ENCODE assay signal across 8 cellular contexts in genomic region chr17:42458497-42459255, GRCh38. TPM values are rescaled to one million over a fixed set of nuclear protein-coding genes. Genes with fewer than 3 reads are reported as not detected.
DNase-seq lines count a peak whose midpoint lies in the region; ATAC-seq and TF ChIP-seq lines count a peak whose summit lies in the region.

Gene ATP6V0A1, plus strand, starts transcription at chr17:42458878. Its CDS starts 2,017 bp downstream, at chr17:42460895.

- no peaks in the 10 kb centered on the region for H3K27me3 ChIP-seq in BJ (ENCODE audit: control insufficient read depth, insufficient read depth, low read length)

- peak within 1 kb of the TSS; percentile 81 for H3K4me3 ChIP-seq in BJ (ENCODE audit: low read depth, low read length)

- TF ChIP-seq CTCF in BJ (IDR thresholded peaks at IDR 0.05; ENCODE audit: insufficient read depth, low read depth, low read length) = no peak

- in situ Hi-C loops in endometrial microvascular endothelial cells (cut with HindIII; ENCODE audit: inconsistent ontology term, low pct_unique_long_range_greater_than_20kb, low sequenced_read_pairs) = no loop called here

- CTCF ChIA-PET in BJ (lab: Yijun Ruan, JAX) = interaction anchor here (1.0 to 1.4 kb wide), 2 partner anchors 19 to 52 kb away, joined by 4 to 6 read pairs; no protein-coding TSS in a partner anchor

- H3K36me3 ChIP-seq in BJ (ENCODE audit: control insufficient read depth, insufficient read depth, low read length) = no peaks in the 10 kb centered on the region

- peak; percentile 60 for ATAC-seq in GM19395 (IDR thresholded peaks at IDR 0.05; ENCODE audit: unreplicated experiment)

- POLR2A ChIA-PET in BJ (lab: Charles Lee) = interaction anchor here (0.6 to 0.9 kb wide), 2 partner anchors 28 to 35 kb away, joined by 3 to 4 read pairs; partner anchors contain the start of gene CAVIN1

- DNase-seq in BJ (ENCODE audit: low read depth) = no peak
- peak; percentile 90 for DNase-seq in HK-2 (ENCODE audit: unreplicated experiment)
- DNase-seq in NOMO-1 treated with DMSO at 0.1 percent for 48 hours (lab: John Stamatoyannopoulos, UW; ENCODE audit: unreplicated experiment) = peak; percentile 73
- peak; percentile 76 for DNase-seq in activated CD8-positive, alpha-beta memory T cell treated with anti-CD3 and anti-CD28 coated beads, Interleukin-2, amount 50 U/mL, for 24 hours (ENCODE audit: extremely low read depth)
- peak; percentile 99 for DNase-seq in mesenteric fat pad (ENCODE audit: low spot score)
- peak; percentile 76 for DNase-seq in stimulated activated CD8-positive, alpha-beta memory T cell treated with anti-CD3 and anti-CD28 coated beads, Interleukin-15, amount 100 ng/mL, for 1 hour (ENCODE audit: low read depth)

RNA-seq across cellular contexts. Expression of gene ATP6V0A1, which starts in this region (rescaled TPM):
- 22.4 and 37.1 TPM in 2 replicates for polyA plus RNA-seq in BJ (2011; rRNA removed)
- polyA minus RNA-seq in BJ (2011; rRNA and poly(A)+ RNA removed) = 34.5 and 57.1 TPM in 2 replicates
- total RNA-seq in endometrial microvascular endothelial cells (ENCODE audit: inconsistent ontology term) = 27.1 TPM
- total RNA-seq in mesenteric fat pad = 84.1 TPM
